Comparison of ENCODE assay signal across 1 cellular context in genomic region chr10:48480397-48481374, GRCh38.
TF ChIP-seq lines count a peak whose summit lies in the region.

No MANE protein-coding gene starts in this region.

TF ChIP-seq in HepG2, 621 proteins besides CTCF, POLR2A, EP300 and RAD21 (continued from another document):
- no peak for TF ChIP-seq ZNF687 (CRISPR knock-in tag; IDR thresholded peaks at IDR 0.05)
- no peak for TF ChIP-seq ZZZ3 (CRISPR knock-in tag; IDR thresholded peaks at IDR 0.05; ENCODE audit: borderline replicate concordance)
- TF ChIP-seq ZNF282 (IDR thresholded peaks at IDR 0.05; ENCODE audit: partially characterized antibody): no peak
- no peak for TF ChIP-seq KLF15 (CRISPR knock-in tag; IDR thresholded peaks at IDR 0.05; ENCODE audit: borderline replicate concordance)
- no peak for TF ChIP-seq SP1 (IDR thresholded peaks at IDR 0.05)
- TF ChIP-seq SP1 (CRISPR knock-in tag; IDR thresholded peaks at IDR 0.05): no peak
- no peak for TF ChIP-seq IRF9 (CRISPR knock-in tag; IDR thresholded peaks at IDR 0.05; ENCODE audit: borderline replicate concordance)
- TF ChIP-seq GATA4 (IDR thresholded peaks at IDR 0.05; ENCODE audit: borderline replicate concordance, low read depth): no peak
- TF ChIP-seq MIER3 (CRISPR knock-in tag; IDR thresholded peaks at IDR 0.05; ENCODE audit: borderline replicate concordance): no peak
- TF ChIP-seq ZNF816 (CRISPR knock-in tag; IDR thresholded peaks at IDR 0.05; ENCODE audit: borderline replicate concordance): no peak
- no peak for TF ChIP-seq NKX3-1 (CRISPR knock-in tag; IDR thresholded peaks at IDR 0.05)
- TF ChIP-seq SATB2 (CRISPR knock-in tag; IDR thresholded peaks at IDR 0.05): no peak
- no peak for TF ChIP-seq SCMH1 (CRISPR knock-in tag; IDR thresholded peaks at IDR 0.05; ENCODE audit: borderline replicate concordance)
